In genomic region chr10:113021268-113022028, GRCh38 we compare ENCODE assay signal across 14 cellular contexts.
DNase-seq lines count a peak whose midpoint lies in the region; ATAC-seq, FAIRE-seq and TF ChIP-seq lines count a peak whose summit lies in the region.
"Had no signal": no experiment of that assay in that cellular context is flagged by ENCODE, and none has a peak within 500 bp of the region (broad histone marks: within the 10 kb centered on the region; RNA-seq: fewer than 3 reads in every experiment).

No MANE protein-coding gene starts in this region.

- H3K4me2 ChIP-seq in GM23338 (0 out of 2 replicates have a peak overlapping the region, but pooled peaks have one; percentile 35), mesenchymal stem cell (ENCODE audit: low read length, poor library complexity, severe bottlenecking) (no peak overlapping the region)

- intact Hi-C loops in activated naive CD4-positive, alpha-beta T cell treated with anti-CD3 and anti-CD28 coated beads for 36 hours (cut with micrococcal nuclease): no loop called here

- TF ChIP-seq CTCF in GM23338 (conservative IDR thresholded peaks at IDR 0.05; ENCODE audit: low read depth in 2 of 2): no peak

- H3K4me1 Mint-ChIP-seq in GM23338: peaks cover 67% of the 10 kb centered on the region
- no peaks in the 10 kb centered on the region for H3K4me1 Mint-ChIP-seq in activated naive CD4-positive, alpha-beta T cell treated with anti-CD3 and anti-CD28 coated beads for 36 hours (ENCODE audit: low read depth)

- no peaks in the 10 kb centered on the region for H3K9me3 ChIP-seq in mesenchymal stem cell (ENCODE audit: control insufficient read depth, low read length)
- no peaks in the 10 kb centered on the region for H3K9me3 ChIP-seq in small intestine (ENCODE audit: control insufficient read depth, low read depth)
- H3K9me3 ChIP-seq: upper lobe of left lung had no signal

- H3K27ac ChIP-seq in GM23338 (ENCODE audit: low read depth) (no peak overlapping the region), mesenchymal stem cell (ENCODE audit: low read length, poor library complexity, severe bottlenecking) (no peak overlapping the region), small intestine (ENCODE audit: low read depth in 1 of 2, low read length in 1 of 2) (peak overlapping the region in 1 of 2 donors; percentile 37)

- no peak overlapping the region for H2BK15ac ChIP-seq in mesenchymal stem cell (ENCODE audit: low read depth, poor library complexity, severe bottlenecking)

- H4K91ac ChIP-seq in mesenchymal stem cell (ENCODE audit: low read length): no peak overlapping the region

- H3K79me1 ChIP-seq in mesenchymal stem cell (replicated peaks; ENCODE audit: low read length, poor library complexity, severe bottlenecking): peaks cover 16% of the 10 kb centered on the region

- WGBS in mesenchymal stem cell: 88% methylated on average over 7 of the region's 9 CpGs
- WGBS in small intestine, 3 donors: 26 to 47% (median 43%) methylated on average over 9 of the region's 9 CpGs

- H3K4me3 Mint-ChIP-seq in GM23338: no peak overlapping the region
- no peak overlapping the region for H3K4me3 Mint-ChIP-seq in activated naive CD4-positive, alpha-beta T cell treated with anti-CD3 and anti-CD28 coated beads for 36 hours

- CTCF ChIA-PET in activated naive CD4-positive, alpha-beta T cell treated with anti-CD3 and anti-CD28 coated beads for 36 hours (lab: Charles Lee): no interaction called here

- H3F3A ChIP-seq in GM23338 (replicated peaks; ENCODE audit: low read depth): peaks cover 11% of the 10 kb centered on the region; the same call in 1 of the 2 replicates

- no peaks in the 10 kb centered on the region for H3K9me3 Mint-ChIP-seq in GM23338
- H3K9me3 Mint-ChIP-seq in activated naive CD4-positive, alpha-beta T cell treated with anti-CD3 and anti-CD28 coated beads for 36 hours: no peaks in the 10 kb centered on the region
- H3K9me3 Mint-ChIP-seq: brain had no signal

- H2BK5ac ChIP-seq in mesenchymal stem cell (ENCODE audit: low read depth, low read length, poor library complexity, severe bottlenecking): no peak overlapping the region

- H3K36me3 ChIP-seq in GM23338 (ENCODE audit: insufficient read depth) (no peaks in the 10 kb centered on the region), mesenchymal stem cell (ENCODE audit: control insufficient read depth in 1 of 2, insufficient read depth in 2 of 2, low read depth in 1 of 2, low read length in 2 of 2) (peaks cover 0 to 13% of the 10 kb centered on the region in 2 experiments), small intestine (ENCODE audit: control insufficient read depth in 2 of 2, insufficient read depth in 2 of 2, low read length in 2 of 2) (peaks cover 0 to 2% of the 10 kb centered on the region in 2 donors)
- H3K36me3 ChIP-seq: upper lobe of left lung had no signal

- H3K4me1 ChIP-seq in GM23338 (ENCODE audit: insufficient read depth) (peaks cover 74% of the 10 kb centered on the region), mesenchymal stem cell (ENCODE audit: control insufficient read depth, insufficient read depth, low read depth, low read length) (peaks cover 32% of the 10 kb centered on the region), small intestine (ENCODE audit: control insufficient read depth in 2 of 2, insufficient read depth in 1 of 2, low read depth in 1 of 2, low read length in 1 of 2) (peaks cover 6 to 21% of the 10 kb centered on the region in 2 donors)

- H3K27me3 Mint-ChIP-seq in GM23338 (ENCODE audit: insufficient read depth, low read depth, poor library complexity): peaks cover 25% of the 10 kb centered on the region
- peaks cover 3% of the 10 kb centered on the region for H3K27me3 Mint-ChIP-seq in activated naive CD4-positive, alpha-beta T cell treated with anti-CD3 and anti-CD28 coated beads for 36 hours (ENCODE audit: low read depth)

- no peak overlapping the region for H3K27ac Mint-ChIP-seq in GM23338
- no peak overlapping the region for H3K27ac Mint-ChIP-seq in activated naive CD4-positive, alpha-beta T cell treated with anti-CD3 and anti-CD28 coated beads for 36 hours

- FAIRE-seq in small intestine (lab: Jason Lieb, UNC): no peak
- FAIRE-seq: frontal cortex had no signal

- H3K9me2 ChIP-seq in GM23338 (ENCODE audit: insufficient read depth): no peaks in the 10 kb centered on the region

- H2BK12ac ChIP-seq in mesenchymal stem cell (ENCODE audit: low read length in 2 of 2): peak overlapping the region in 1 of 2 experiments; percentile 9

- H3K4me3 ChIP-seq in GM23338 (no peak overlapping the region), mesenchymal stem cell (ENCODE audit: insufficient read depth in 1 of 2, low read depth in 1 of 2, low read length in 2 of 2) (no peak overlapping the region), small intestine (ENCODE audit: low read depth in 1 of 2, low read length in 2 of 2) (no peak overlapping the region)
- H3K4me3 ChIP-seq: upper lobe of left lung had no signal

- no peak overlapping the region for H2AK5ac ChIP-seq in mesenchymal stem cell (ENCODE audit: low read length, severe bottlenecking)

- H2AFZ ChIP-seq in GM23338: no peak overlapping the region
- H2AFZ ChIP-seq in mesenchymal stem cell (ENCODE audit: low read depth, low read length): no peak overlapping the region

- H3K27me3 ChIP-seq in GM23338 (ENCODE audit: insufficient read depth): no peaks in the 10 kb centered on the region
- H3K27me3 ChIP-seq in mesenchymal stem cell (ENCODE audit: control insufficient read depth in 1 of 2, insufficient read depth in 1 of 2, low read length in 2 of 2): no peaks in the 10 kb centered on the region
- no peaks in the 10 kb centered on the region for H3K27me3 ChIP-seq in small intestine (ENCODE audit: control insufficient read depth in 2 of 2, insufficient read depth in 2 of 2, low read length in 2 of 2)
- H3K27me3 ChIP-seq: upper lobe of left lung had no signal

- no peak for DNase-seq in GM23338 (ENCODE audit: low spot score)
- peak; percentile 58 for DNase-seq in dermis blood vessel endothelial cell
- DNase-seq in mesenchymal stem cell: peak; percentile 14
- DNase-seq in small intestine: peak; percentile 77
- DNase-seq in activated naive CD4-positive, alpha-beta T cell treated with anti-CD3 and anti-CD28 coated beads for 36 hours: no peak
- no peak for DNase-seq in activated T-cell treated with anti-CD3 and anti-CD28 coated beads for 4 hours
- DNase-seq in COR-L47 (lab: John Stamatoyannopoulos, UW): no peak
- no peak for DNase-seq in activated effector memory CD4-positive, alpha-beta T cell treated with anti-CD3 and anti-CD28 coated beads, Interleukin-2, amount 50 U/mL, for 16 hours
- DNase-seq: activated effector memory CD4-positive, alpha-beta T cell treated with Interleukin-2 at 50 U/mL for 16 hours; effector memory CD4-positive, alpha-beta T cell; NCI-H526 had no signal

- H3K18ac ChIP-seq in mesenchymal stem cell (ENCODE audit: low read depth in 1 of 2, low read length in 2 of 2): no peak overlapping the region

- peaks cover 100% of the 10 kb centered on the region for H3K79me2 ChIP-seq in GM23338 (replicated peaks; ENCODE audit: insufficient read depth)

- no peak overlapping the region for H2BK120ac ChIP-seq in mesenchymal stem cell (ENCODE audit: low read depth, low read length)

- peaks cover 5% of the 10 kb centered on the region; the same call in 2 of the 3 replicates for H3K36me3 Mint-ChIP-seq in GM23338 (ENCODE audit: low read depth)
- H3K36me3 Mint-ChIP-seq in activated naive CD4-positive, alpha-beta T cell treated with anti-CD3 and anti-CD28 coated beads for 36 hours (ENCODE audit: low read depth): no peaks in the 10 kb centered on the region
- H3K36me3 Mint-ChIP-seq: brain had no signal

- peak overlapping the region in 1 of 2 experiments; percentile 47 for H3K4ac ChIP-seq in mesenchymal stem cell (ENCODE audit: low read depth in 1 of 2, low read length in 2 of 2)

- H3K23ac ChIP-seq in mesenchymal stem cell (ENCODE audit: low read length in 2 of 2): no peak overlapping the region

- H4K20me1 ChIP-seq in GM23338 (replicated peaks; ENCODE audit: insufficient read depth): peaks cover 93% of the 10 kb centered on the region

- peak overlapping the region; percentile 52 for H4K8ac ChIP-seq in mesenchymal stem cell (ENCODE audit: low read length)

- no peak for ATAC-seq in GM23338

- H3K9ac ChIP-seq in mesenchymal stem cell (ENCODE audit: low read length): peak overlapping the region; percentile 19

- H3K14ac ChIP-seq in mesenchymal stem cell (ENCODE audit: low read length in 2 of 2): no peak overlapping the region

TF ChIP-seq in GM23338, 12 proteins besides CTCF, POLR2A, EP300 and RAD21 (continues in another document):
- TF ChIP-seq NANOG (IDR thresholded peaks at IDR 0.05; ENCODE audit: borderline replicate concordance) (no peak), ZNF114 (CRISPR knock-in tag; IDR thresholded peaks at IDR 0.05) (no peak)

Comparison
In these comparisons a context has a peak if more than half of its experiments do, and no peak if none do; other contexts are left out.
1. DNase-seq: peak in dermis blood vessel endothelial cell (single experiment), mesenchymal stem cell (single experiment) and small intestine (single experiment); none in GM23338 (single experiment), activated naive CD4-positive, alpha-beta T cell treated with anti-CD3 and anti-CD28 coated beads for 36 hours (single experiment), activated T-cell treated with anti-CD3 and anti-CD28 coated beads for 4 hours (single experiment), COR-L47 (single experiment) and activated effector memory CD4-positive, alpha-beta T cell treated with anti-CD3 and anti-CD28 coated beads, Interleukin-2, amount 50 U/mL, for 16 hours (single experiment).